Comparison of ENCODE assay signal across 1 cellular context in the genomic region with DNA sequence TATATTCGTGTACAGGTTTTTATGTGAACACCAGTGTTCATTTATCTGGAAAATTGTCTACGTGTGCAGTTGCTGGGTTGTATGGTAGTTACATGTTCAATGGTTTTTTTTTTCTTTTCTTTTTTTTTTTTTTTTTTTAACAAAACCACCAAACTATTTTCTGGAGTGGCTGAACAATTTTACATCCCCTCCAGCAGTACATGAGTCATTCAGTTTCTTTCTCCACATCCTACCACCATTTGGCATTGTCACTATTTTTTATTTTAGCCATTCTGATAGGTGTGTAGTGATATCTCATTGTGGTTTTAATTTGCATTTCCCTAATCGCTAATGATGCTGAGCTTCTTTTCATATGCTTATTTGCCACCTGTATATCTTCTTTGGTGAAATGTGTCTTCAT.
TF ChIP-seq lines count a peak whose summit lies in the region.

No MANE protein-coding gene starts in this region.

TF ChIP-seq in GM12878, 131 proteins besides CTCF, POLR2A, EP300 and RAD21:
- TF ChIP-seq, protein P1, sequence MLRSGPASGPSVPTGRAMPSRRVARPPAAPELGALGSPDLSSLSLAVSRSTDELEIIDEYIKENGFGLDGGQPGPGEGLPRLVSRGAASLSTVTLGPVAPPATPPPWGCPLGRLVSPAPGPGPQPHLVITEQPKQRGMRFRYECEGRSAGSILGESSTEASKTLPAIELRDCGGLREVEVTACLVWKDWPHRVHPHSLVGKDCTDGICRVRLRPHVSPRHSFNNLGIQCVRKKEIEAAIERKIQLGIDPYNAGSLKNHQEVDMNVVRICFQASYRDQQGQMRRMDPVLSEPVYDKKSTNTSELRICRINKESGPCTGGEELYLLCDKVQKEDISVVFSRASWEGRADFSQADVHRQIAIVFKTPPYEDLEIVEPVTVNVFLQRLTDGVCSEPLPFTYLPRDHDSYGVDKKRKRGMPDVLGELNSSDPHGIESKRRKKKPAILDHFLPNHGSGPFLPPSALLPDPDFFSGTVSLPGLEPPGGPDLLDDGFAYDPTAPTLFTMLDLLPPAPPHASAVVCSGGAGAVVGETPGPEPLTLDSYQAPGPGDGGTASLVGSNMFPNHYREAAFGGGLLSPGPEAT (IDR thresholded peaks at IDR 0.05; ENCODE audit: low read depth): no peak
- no peak for TF ChIP-seq FOXK2 (IDR thresholded peaks at IDR 0.05)
- TF ChIP-seq RUNX3 (IDR thresholded peaks at IDR 0.05; ENCODE audit: low read length): no peak
- TF ChIP-seq SMARCA5 (IDR thresholded peaks at IDR 0.05): no peak
- TF ChIP-seq ZBTB4 (CRISPR knock-in tag; IDR thresholded peaks at IDR 0.05): no peak
- TF ChIP-seq BACH1 (IDR thresholded peaks at IDR 0.05; ENCODE audit: borderline replicate concordance): no peak
- no peak for TF ChIP-seq EED (IDR thresholded peaks at IDR 0.05; ENCODE audit: low read depth)
- TF ChIP-seq RAD51 (IDR thresholded peaks at IDR 0.05): no peak
- TF ChIP-seq ASH2L (IDR thresholded peaks at IDR 0.05; ENCODE audit: borderline replicate concordance, low read depth): no peak
- TF ChIP-seq SREBF1 (IDR thresholded peaks at IDR 0.05; ENCODE audit: low read length): no peak
- no peak for TF ChIP-seq RBBP5 (conservative IDR thresholded peaks at IDR 0.05)
- no peak for TF ChIP-seq ZNF274 (IDR thresholded peaks at IDR 0.05; ENCODE audit: insufficient read depth, insufficient read length)
- TF ChIP-seq IKZF2 (IDR thresholded peaks at IDR 0.05): no peak
- TF ChIP-seq HDGF (IDR thresholded peaks at IDR 0.05): no peak
- no peak for TF ChIP-seq ZNF24 (IDR thresholded peaks at IDR 0.05)
- TF ChIP-seq ZBTB40 (IDR thresholded peaks at IDR 0.05; ENCODE audit: borderline replicate concordance): no peak
- no peak for TF ChIP-seq CHD2 (IDR thresholded peaks at IDR 0.05; ENCODE audit: borderline replicate concordance, low read depth, low read length)
- TF ChIP-seq MYB (IDR thresholded peaks at IDR 0.05; ENCODE audit: borderline replicate concordance, low read depth, low read length): no peak
